In the genomic region with DNA sequence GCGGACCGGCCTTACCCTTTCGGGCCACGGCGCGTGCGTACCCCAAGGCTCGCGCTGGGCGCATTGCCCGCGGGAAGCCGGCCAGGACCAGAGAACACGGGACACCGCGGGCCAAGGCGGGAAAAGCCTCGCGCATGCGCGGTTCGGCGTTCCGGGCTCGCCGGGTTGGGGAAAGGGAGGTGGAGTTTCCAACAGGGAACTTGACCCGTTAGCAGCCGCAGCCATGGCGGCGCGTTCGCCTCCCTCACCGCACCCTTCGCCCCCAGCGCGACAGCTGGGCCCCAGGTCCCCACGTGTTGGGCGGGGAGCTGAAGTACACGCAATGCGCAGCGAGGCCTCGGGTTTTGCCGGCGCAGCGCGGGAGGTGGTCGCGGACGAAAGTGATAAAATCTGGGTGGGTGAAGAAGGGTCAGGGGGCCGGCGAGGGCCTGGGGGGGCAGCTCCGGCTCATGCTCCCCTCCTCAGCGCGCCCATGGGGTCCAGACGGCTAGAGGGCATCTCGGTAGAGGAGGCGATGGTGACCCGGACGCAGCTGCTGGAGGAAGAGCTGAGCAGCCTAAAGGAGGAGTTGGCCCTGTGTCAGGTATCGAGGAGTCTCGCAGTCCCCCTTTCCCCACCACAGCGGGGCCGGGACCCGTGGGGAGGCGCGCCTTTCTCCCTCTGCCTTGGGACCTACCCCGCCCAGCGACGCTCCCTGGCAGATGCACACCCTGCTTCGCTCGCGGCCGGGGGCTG, we compare ENCODE assay signal across 8 cellular contexts. TPM values are rescaled to one million over a fixed set of nuclear protein-coding genes. Genes with fewer than 3 reads are reported as not detected.
DNase-seq lines count a peak whose midpoint lies in the region; ATAC-seq and TF ChIP-seq lines count a peak whose summit lies in the region.

A gene with protein sequence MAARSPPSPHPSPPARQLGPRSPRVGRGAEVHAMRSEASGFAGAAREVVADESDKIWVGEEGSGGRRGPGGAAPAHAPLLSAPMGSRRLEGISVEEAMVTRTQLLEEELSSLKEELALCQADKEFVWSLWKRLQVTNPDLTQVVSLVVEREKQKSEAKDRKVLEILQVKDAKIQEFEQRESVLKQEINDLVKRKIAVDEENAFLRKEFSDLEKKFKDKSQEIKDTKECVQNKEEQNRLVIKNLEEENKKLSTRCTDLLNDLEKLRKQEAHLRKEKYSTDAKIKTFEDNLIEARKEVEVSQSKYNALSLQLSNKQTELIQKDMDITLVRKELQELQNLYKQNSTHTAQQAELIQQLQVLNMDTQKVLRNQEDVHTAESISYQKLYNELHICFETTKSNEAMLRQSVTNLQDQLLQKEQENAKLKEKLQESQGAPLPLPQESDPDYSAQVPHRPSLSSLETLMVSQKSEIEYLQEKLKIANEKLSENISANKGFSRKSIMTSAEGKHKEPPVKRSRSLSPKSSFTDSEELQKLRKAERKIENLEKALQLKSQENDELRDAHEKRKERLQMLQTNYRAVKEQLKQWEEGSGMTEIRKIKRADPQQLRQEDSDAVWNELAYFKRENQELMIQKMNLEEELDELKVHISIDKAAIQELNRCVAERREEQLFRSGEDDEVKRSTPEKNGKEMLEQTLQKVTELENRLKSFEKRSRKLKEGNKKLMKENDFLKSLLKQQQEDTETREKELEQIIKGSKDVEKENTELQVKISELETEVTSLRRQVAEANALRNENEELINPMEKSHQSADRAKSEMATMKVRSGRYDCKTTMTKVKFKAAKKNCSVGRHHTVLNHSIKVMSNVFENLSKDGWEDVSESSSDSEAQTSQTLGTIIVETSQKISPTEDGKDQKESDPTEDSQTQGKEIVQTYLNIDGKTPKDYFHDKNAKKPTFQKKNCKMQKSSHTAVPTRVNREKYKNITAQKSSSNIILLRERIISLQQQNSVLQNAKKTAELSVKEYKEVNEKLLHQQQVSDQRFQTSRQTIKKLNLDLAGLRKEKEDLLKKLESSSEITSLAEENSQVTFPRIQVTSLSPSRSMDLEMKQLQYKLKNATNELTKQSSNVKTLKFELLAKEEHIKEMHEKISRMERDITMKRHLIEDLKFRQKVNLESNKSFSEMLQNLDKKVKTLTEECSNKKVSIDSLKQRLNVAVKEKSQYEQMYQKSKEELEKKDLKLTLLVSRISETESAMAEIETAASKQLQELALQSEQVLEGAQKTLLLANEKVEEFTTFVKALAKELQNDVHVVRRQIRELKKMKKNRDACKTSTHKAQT (N-terminal part only) (plus strand): TSS at position 198 of the 735 bp plus-strand sequence. CDS start 26 bp downstream, at position 224.

- in situ Hi-C loops in G401 (cut with HindIII; ENCODE audit: low sequenced_read_pairs) (no loop called here), T47D (cut with HindIII; ENCODE audit: low pct_unique_long_range_greater_than_20kb, low sequenced_read_pairs) (no loop called here)

- peak within 1 kb of the TSS; percentile 85 for H3K9ac ChIP-seq in iPS-18a (ENCODE audit: low read length)

- H3K27me3 ChIP-seq in iPS-18a (ENCODE audit: control insufficient read depth, insufficient read depth, low read length), result peaks cover 11% of the 10 kb centered on the region

- TF ChIP-seq CTCF in NB4 (IDR thresholded peaks at IDR 0.05; ENCODE audit: low read depth, low read length), result no peak

- no peaks in the 10 kb centered on the region for H3K36me3 ChIP-seq in iPS-18a (ENCODE audit: control insufficient read depth, low read depth, low read length)

- CTCF ChIA-PET in HEK293T (lab: Yijun Ruan, JAX), result interaction anchor here (1.3 kb wide), 1 partner anchor 18 kb away, joined by 3 read pairs; no protein-coding TSS in a partner anchor

- DNase-seq in G401 (ENCODE audit: low spot score) (peak; percentile 86), HEK293T (ENCODE audit: extremely low spot score) (peak; percentile 89), NB4 (ENCODE audit: low read depth) (peak; percentile 97), SKM-1 treated with dmso at 0.1 percent for 144 hours (lab: John Stamatoyannopoulos, UW; ENCODE audit: unreplicated experiment) (peak; percentile 74), T47D (ENCODE audit: low read depth in 1 of 2, low spot score in 1 of 2) (peak; percentile 78 to 90), sciatic nerve (ENCODE audit: low spot score) (peak; percentile 99)

- H3K27ac ChIP-seq in iPS-18a (ENCODE audit: low read length), result peak within 1 kb of the TSS; percentile 36

- intact Hi-C loops in sciatic nerve (cut with DNase I), result no loop called here

- H3K4me3 ChIP-seq in NB4 (ENCODE audit: low read depth, low read length) (peak within 1 kb of the TSS; percentile 77), iPS-18a (ENCODE audit: low read length) (peak within 1 kb of the TSS; percentile 68)

- POLR2A ChIA-PET in HEK293T (lab: Yijun Ruan, JAX), result interaction anchor here (0.7 kb wide), 1 partner anchor 11 kb away, joined by 3 read pairs; no protein-coding TSS in a partner anchor

- ATAC-seq in sciatic nerve (peak; percentile 98), GM21515 (IDR thresholded peaks at IDR 0.05; ENCODE audit: unreplicated experiment) (no peak)

- H3K9me3 ChIP-seq in iPS-18a (ENCODE audit: control insufficient read depth, low read depth, low read length), result no peaks in the 10 kb centered on the region

- peak; percentile 96 for TF ChIP-seq POLR2A in NB4 (IDR thresholded peaks at IDR 0.05; ENCODE audit: extremely low read depth, insufficient read length)

- H3K4me1 ChIP-seq in iPS-18a (ENCODE audit: control insufficient read depth, low read depth, low read length), result peaks cover 4% of the 10 kb centered on the region

TF ChIP-seq in HEK293T, 16 proteins besides CTCF, POLR2A, EP300 and RAD21:
- TF ChIP-seq L3MBTL2 (conservative IDR thresholded peaks at IDR 0.05), result peak; percentile 99
- peak; percentile 15; the same call in 1 of the 2 replicates for TF ChIP-seq ELF4 (IDR thresholded peaks at IDR 0.05)
- TF ChIP-seq, protein P1, sequence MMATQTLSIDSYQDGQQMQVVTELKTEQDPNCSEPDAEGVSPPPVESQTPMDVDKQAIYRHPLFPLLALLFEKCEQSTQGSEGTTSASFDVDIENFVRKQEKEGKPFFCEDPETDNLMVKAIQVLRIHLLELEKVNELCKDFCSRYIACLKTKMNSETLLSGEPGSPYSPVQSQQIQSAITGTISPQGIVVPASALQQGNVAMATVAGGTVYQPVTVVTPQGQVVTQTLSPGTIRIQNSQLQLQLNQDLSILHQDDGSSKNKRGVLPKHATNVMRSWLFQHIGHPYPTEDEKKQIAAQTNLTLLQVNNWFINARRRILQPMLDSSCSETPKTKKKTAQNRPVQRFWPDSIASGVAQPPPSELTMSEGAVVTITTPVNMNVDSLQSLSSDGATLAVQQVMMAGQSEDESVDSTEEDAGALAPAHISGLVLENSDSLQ (IDR thresholded peaks at IDR 0.05), result no peak

RNA-seq across cellular contexts. Expression of the gene that starts here (rescaled TPM):
- total RNA-seq in G401 (2014; rRNA removed; shearing (Covaris generic)), result 9.1 and 11.1 TPM in 2 replicates
- 22.4 TPM for total RNA-seq in sciatic nerve
